In the genomic region with DNA sequence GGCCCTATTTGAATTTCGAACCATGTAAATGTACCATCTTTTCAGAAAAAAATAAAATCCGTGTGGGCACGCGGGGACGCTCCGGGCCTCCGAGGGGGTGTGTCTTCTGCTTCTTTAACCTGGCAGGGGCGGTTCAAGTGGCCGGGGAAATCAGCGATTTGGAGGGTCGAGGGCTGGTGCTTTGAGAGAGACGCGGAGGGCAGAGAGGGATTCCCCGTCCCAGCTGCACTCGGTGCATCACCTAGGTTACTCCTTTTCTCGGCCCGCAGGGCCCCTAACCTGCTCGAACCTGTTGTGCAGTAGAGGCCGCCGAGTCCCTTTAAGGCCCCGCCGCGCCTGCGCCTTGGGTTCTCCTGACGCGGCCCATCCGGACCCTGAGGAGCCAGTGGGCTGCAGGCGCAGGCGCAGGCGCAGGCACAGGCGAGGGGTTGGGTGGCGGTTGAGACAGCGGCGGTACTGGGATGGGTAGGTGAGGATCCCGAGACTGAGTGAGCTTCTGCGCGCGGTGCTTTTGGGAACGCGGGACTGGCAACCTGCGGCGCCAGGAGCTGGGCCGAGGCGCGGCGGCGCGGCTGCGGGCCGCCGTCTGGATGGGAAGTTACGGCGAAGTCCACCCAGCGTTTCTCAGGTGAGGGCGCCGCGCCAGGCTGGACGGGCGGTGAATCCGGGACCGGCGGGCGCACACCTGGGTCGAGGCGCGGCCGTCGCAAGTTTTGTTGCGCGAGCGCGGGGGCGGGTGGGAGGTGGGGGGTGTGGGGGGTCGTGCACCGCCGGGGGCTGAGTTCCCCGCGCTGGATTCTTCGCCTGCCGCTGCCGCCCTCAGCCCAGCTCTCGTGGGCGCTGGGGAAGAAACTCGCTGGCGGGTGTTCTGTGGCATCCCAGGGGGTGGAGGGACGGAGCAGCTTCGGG, we compare ENCODE assay signal across 8 cellular contexts. TPM values are rescaled to one million over a fixed set of nuclear protein-coding genes. Genes with fewer than 3 reads are reported as not detected.
DNase-seq lines count a peak whose midpoint lies in the region; ATAC-seq lines count a peak whose summit lies in the region.

A gene with protein sequence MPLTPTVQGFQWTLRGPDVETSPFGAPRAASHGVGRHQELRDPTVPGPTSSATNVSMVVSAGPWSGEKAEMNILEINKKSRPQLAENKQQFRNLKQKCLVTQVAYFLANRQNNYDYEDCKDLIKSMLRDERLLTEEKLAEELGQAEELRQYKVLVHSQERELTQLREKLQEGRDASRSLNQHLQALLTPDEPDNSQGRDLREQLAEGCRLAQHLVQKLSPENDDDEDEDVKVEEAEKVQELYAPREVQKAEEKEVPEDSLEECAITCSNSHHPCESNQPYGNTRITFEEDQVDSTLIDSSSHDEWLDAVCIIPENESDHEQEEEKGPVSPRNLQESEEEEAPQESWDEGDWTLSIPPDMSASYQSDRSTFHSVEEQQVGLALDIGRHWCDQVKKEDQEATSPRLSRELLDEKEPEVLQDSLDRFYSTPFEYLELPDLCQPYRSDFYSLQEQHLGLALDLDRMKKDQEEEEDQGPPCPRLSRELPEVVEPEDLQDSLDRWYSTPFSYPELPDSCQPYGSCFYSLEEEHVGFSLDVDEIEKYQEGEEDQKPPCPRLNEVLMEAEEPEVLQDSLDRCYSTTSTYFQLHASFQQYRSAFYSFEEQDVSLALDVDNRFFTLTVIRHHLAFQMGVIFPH (plus strand): TSS at position 417 of the 909 bp plus-strand sequence. CDS start 4,950 bp downstream, outside the sequence.

- H4K20me1 ChIP-seq in Karpas-422 (ENCODE audit: insufficient read depth, low read depth, low read length): no peaks in the 10 kb centered on the region

- no peaks in the 10 kb centered on the region for H3K79me2 ChIP-seq in Karpas-422 (ENCODE audit: low read length)

- H3K9ac ChIP-seq in Karpas-422 (ENCODE audit: low read length) (peak within 1 kb of the TSS; percentile 71), stomach smooth muscle (ENCODE audit: low read length in 2 of 2) (peak within 1 kb of the TSS; percentile 58 to 83)

- H3K4me3 ChIP-seq in Karpas-422 (ENCODE audit: low read length) (peak within 1 kb of the TSS; percentile 72), neuron (ENCODE audit: low read length) (peak within 1 kb of the TSS; percentile 82), stomach smooth muscle (ENCODE audit: low read length in 2 of 2) (peak within 1 kb of the TSS; percentile 78 to 80)

- peak; percentile 72 for ATAC-seq in GM21528 (IDR thresholded peaks at IDR 0.05; ENCODE audit: low FRiP score, unreplicated experiment)

- in situ Hi-C loops in Caki2 (cut with HindIII; ENCODE audit: low pct_unique_long_range_greater_than_20kb, low sequenced_read_pairs): no loop called here

- H3K9me2 ChIP-seq in Karpas-422 (replicated peaks; ENCODE audit: insufficient read depth, low read length): no peaks in the 10 kb centered on the region

- DNase-seq in Caki2 (ENCODE audit: low read depth) (peak; percentile 83), Karpas-422 (peak; percentile 93), SIG-M5 treated with dmso at 0.1 percent for 504 hours (lab: John Stamatoyannopoulos, UW; ENCODE audit: unreplicated experiment) (peak; percentile 84), foreskin melanocyte (peak; percentile 70)
- peak; percentile 82 for DNase-seq in activated gamma-delta T cell treated with anti-CD3 and anti-CD28 coated beads, Interleukin-2, amount 50 U/mL, for 16 hours (ENCODE audit: low read depth)

- H2AFZ ChIP-seq in Karpas-422 (ENCODE audit: low read length) (peak within 1 kb of the TSS; percentile 72), neuron (ENCODE audit: low read depth, low read length) (peak within 1 kb of the TSS; percentile 97)

- H3K36me3 ChIP-seq in Karpas-422 (ENCODE audit: insufficient read depth, low read length) (no peaks in the 10 kb centered on the region), neuron (ENCODE audit: insufficient read depth, low read length) (no peaks in the 10 kb centered on the region), stomach smooth muscle (ENCODE audit: control insufficient read depth in 2 of 2, insufficient read depth in 2 of 2, low read length in 2 of 2) (no peaks in the 10 kb centered on the region)

- peak within 1 kb of the TSS; percentile 68 for H3K4me2 ChIP-seq in Karpas-422 (ENCODE audit: low read depth, low read length, poor library complexity, severe bottlenecking)

- H3K27ac ChIP-seq in Karpas-422 (ENCODE audit: low read length) (no peak within 1 kb of the TSS), stomach smooth muscle (ENCODE audit: low read length) (no peak within 1 kb of the TSS)

- no peaks in the 10 kb centered on the region for H3K9me3 ChIP-seq in Karpas-422 (ENCODE audit: low read length)
- H3K9me3 ChIP-seq in neuron (ENCODE audit: low read length): no peaks in the 10 kb centered on the region
- no peaks in the 10 kb centered on the region for H3K9me3 ChIP-seq in stomach smooth muscle (ENCODE audit: control insufficient read depth in 2 of 2, low read length in 2 of 2)

- no peaks in the 10 kb centered on the region for H3K27me3 ChIP-seq in Karpas-422 (ENCODE audit: low read length)
- peaks cover 14% of the 10 kb centered on the region for H3K27me3 ChIP-seq in neuron (ENCODE audit: insufficient read depth, low read length)
- peaks cover 7 to 14% of the 10 kb centered on the region in 2 donors for H3K27me3 ChIP-seq in stomach smooth muscle (ENCODE audit: control insufficient read depth in 1 of 2, insufficient read depth in 2 of 2, low read length in 2 of 2)

- H3K4me1 ChIP-seq in Karpas-422 (ENCODE audit: low read length) (peaks cover 5% of the 10 kb centered on the region), neuron (ENCODE audit: insufficient read depth, low read length) (peaks cover 9% of the 10 kb centered on the region), stomach smooth muscle (ENCODE audit: control insufficient read depth, insufficient read depth, low read length) (peaks cover 4% of the 10 kb centered on the region)

RNA-seq across cellular contexts. Expression of the gene that starts here (rescaled TPM):
- total RNA-seq in Caki2 (2014; rRNA removed; shearing (Covaris generic); ENCODE audit: low replicate concordance): 8.9 and 13.0 TPM in 2 replicates
- 3.6 and 5.3 TPM in 2 replicates for total RNA-seq in Karpas-422 (2014; rRNA removed; shearing (Covaris generic); ENCODE audit: low replicate concordance)
